ENCODE assay signal across 2 cellular contexts in the genomic region with DNA sequence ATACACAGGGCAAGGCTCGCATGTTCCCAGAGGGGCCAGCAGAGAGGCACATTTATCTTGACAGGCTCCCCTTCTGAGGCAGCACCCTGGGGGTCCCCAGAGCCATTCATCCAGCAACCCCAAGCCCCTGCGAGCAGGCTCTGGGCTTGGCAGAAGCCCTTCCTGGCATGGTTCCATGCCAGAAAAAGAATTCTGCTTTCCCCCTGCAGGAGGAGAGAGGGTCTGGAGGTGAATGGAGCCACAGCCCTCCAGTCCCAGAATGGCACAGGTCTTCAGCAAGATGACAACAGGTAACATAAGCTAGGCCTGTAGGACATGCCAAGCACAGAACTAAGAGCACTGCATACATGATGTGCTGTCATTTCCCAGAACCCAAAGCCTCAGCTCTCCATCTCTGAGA.
TF ChIP-seq lines count a peak whose summit lies in the region.

No MANE protein-coding gene starts in this region.

TF ChIP-seq in GM23338, 12 proteins besides CTCF, POLR2A, EP300 and RAD21 (continued from another document):
- no peak for TF ChIP-seq CREB1 (CRISPR knock-in tag; IDR thresholded peaks at IDR 0.05; ENCODE audit: low read depth)
- no peak for TF ChIP-seq EZH2 (IDR thresholded peaks at IDR 0.05; ENCODE audit: low read depth, unreplicated experiment)
- TF ChIP-seq, protein P1, sequence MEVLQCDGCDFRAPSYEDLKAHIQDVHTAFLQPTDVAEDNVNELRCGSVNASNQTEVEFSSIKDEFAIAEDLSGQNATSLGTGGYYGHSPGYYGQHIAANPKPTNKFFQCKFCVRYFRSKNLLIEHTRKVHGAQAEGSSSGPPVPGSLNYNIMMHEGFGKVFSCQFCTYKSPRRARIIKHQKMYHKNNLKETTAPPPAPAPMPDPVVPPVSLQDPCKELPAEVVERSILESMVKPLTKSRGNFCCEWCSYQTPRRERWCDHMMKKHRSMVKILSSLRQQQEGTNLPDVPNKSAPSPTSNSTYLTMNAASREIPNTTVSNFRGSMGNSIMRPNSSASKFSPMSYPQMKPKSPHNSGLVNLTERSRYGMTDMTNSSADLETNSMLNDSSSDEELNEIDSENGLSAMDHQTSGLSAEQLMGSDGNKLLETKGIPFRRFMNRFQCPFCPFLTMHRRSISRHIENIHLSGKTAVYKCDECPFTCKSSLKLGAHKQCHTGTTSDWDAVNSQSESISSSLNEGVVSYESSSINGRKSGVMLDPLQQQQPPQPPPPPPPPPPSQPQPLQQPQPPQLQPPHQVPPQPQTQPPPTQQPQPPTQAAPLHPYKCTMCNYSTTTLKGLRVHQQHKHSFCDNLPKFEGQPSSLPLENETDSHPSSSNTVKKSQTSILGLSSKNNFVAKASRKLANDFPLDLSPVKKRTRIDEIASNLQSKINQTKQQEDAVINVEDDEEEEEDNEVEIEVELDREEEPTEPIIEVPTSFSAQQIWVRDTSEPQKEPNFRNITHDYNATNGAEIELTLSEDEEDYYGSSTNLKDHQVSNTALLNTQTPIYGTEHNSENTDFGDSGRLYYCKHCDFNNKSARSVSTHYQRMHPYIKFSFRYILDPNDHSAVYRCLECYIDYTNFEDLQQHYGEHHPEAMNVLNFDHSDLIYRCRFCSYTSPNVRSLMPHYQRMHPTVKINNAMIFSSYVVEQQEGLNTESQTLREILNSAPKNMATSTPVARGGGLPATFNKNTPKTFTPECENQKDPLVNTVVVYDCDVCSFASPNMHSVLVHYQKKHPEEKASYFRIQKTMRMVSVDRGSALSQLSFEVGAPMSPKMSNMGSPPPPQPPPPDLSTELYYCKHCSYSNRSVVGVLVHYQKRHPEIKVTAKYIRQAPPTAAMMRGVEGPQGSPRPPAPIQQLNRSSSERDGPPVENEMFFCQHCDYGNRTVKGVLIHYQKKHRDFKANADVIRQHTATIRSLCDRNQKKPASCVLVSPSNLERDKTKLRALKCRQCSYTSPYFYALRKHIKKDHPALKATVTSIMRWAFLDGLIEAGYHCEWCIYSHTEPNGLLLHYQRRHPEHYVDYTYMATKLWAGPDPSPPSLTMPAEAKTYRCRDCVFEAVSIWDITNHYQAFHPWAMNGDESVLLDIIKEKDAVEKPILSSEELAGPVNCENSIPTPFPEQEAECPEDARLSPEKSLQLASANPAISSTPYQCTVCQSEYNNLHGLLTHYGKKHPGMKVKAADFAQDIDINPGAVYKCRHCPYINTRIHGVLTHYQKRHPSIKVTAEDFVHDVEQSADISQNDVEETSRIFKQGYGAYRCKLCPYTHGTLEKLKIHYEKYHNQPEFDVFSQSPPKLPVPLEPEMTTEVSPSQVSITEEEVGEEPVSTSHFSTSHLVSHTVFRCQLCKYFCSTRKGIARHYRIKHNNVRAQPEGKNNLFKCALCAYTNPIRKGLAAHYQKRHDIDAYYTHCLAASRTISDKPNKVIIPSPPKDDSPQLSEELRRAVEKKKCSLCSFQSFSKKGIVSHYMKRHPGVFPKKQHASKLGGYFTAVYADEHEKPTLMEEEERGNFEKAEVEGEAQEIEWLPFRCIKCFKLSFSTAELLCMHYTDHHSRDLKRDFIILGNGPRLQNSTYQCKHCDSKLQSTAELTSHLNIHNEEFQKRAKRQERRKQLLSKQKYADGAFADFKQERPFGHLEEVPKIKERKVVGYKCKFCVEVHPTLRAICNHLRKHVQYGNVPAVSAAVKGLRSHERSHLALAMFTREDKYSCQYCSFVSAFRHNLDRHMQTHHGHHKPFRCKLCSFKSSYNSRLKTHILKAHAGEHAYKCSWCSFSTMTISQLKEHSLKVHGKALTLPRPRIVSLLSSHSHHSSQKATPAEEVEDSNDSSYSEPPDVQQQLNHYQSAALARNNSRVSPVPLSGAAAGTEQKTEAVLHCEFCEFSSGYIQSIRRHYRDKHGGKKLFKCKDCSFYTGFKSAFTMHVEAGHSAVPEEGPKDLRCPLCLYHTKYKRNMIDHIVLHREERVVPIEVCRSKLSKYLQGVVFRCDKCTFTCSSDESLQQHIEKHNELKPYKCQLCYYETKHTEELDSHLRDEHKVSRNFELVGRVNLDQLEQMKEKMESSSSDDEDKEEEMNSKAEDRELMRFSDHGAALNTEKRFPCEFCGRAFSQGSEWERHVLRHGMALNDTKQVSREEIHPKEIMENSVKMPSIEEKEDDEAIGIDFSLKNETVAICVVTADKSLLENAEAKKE (CRISPR knock-in tag; IDR thresholded peaks at IDR 0.05), result no peak
- no peak for TF ChIP-seq ZNF331 (CRISPR knock-in tag; IDR thresholded peaks at IDR 0.05; ENCODE audit: low read depth)
- no peak for TF ChIP-seq ZNF114 (CRISPR knock-in tag; IDR thresholded peaks at IDR 0.05)
- no peak for TF ChIP-seq STAT1 (IDR thresholded peaks at IDR 0.05; ENCODE audit: unreplicated experiment)
- no peak for TF ChIP-seq JUNB (IDR thresholded peaks at IDR 0.05; ENCODE audit: unreplicated experiment)
- TF ChIP-seq, protein P2, sequence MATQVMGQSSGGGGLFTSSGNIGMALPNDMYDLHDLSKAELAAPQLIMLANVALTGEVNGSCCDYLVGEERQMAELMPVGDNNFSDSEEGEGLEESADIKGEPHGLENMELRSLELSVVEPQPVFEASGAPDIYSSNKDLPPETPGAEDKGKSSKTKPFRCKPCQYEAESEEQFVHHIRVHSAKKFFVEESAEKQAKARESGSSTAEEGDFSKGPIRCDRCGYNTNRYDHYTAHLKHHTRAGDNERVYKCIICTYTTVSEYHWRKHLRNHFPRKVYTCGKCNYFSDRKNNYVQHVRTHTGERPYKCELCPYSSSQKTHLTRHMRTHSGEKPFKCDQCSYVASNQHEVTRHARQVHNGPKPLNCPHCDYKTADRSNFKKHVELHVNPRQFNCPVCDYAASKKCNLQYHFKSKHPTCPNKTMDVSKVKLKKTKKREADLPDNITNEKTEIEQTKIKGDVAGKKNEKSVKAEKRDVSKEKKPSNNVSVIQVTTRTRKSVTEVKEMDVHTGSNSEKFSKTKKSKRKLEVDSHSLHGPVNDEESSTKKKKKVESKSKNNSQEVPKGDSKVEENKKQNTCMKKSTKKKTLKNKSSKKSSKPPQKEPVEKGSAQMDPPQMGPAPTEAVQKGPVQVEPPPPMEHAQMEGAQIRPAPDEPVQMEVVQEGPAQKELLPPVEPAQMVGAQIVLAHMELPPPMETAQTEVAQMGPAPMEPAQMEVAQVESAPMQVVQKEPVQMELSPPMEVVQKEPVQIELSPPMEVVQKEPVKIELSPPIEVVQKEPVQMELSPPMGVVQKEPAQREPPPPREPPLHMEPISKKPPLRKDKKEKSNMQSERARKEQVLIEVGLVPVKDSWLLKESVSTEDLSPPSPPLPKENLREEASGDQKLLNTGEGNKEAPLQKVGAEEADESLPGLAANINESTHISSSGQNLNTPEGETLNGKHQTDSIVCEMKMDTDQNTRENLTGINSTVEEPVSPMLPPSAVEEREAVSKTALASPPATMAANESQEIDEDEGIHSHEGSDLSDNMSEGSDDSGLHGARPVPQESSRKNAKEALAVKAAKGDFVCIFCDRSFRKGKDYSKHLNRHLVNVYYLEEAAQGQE (IDR thresholded peaks at IDR 0.05; ENCODE audit: unreplicated experiment), result no peak
- TF ChIP-seq, protein P3, sequence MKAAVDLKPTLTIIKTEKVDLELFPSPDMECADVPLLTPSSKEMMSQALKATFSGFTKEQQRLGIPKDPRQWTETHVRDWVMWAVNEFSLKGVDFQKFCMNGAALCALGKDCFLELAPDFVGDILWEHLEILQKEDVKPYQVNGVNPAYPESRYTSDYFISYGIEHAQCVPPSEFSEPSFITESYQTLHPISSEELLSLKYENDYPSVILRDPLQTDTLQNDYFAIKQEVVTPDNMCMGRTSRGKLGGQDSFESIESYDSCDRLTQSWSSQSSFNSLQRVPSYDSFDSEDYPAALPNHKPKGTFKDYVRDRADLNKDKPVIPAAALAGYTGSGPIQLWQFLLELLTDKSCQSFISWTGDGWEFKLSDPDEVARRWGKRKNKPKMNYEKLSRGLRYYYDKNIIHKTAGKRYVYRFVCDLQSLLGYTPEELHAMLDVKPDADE (IDR thresholded peaks at IDR 0.05), result no peak

TF ChIP-seq in HCT116, 20 proteins besides CTCF, POLR2A, EP300 and RAD21:
- TF ChIP-seq, protein P4, sequence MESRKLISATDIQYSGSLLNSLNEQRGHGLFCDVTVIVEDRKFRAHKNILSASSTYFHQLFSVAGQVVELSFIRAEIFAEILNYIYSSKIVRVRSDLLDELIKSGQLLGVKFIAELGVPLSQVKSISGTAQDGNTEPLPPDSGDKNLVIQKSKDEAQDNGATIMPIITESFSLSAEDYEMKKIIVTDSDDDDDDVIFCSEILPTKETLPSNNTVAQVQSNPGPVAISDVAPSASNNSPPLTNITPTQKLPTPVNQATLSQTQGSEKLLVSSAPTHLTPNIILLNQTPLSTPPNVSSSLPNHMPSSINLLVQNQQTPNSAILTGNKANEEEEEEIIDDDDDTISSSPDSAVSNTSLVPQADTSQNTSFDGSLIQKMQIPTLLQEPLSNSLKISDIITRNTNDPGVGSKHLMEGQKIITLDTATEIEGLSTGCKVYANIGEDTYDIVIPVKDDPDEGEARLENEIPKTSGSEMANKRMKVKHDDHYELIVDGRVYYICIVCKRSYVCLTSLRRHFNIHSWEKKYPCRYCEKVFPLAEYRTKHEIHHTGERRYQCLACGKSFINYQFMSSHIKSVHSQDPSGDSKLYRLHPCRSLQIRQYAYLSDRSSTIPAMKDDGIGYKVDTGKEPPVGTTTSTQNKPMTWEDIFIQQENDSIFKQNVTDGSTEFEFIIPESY (IDR thresholded peaks at IDR 0.05; ENCODE audit: extremely low read depth, insufficient replicate concordance, low read length), result no peak
- no peak for TF ChIP-seq CBX3 (IDR thresholded peaks at IDR 0.05; ENCODE audit: low read depth)
- no peak for TF ChIP-seq EZH2 (IDR thresholded peaks at IDR 0.05)
- TF ChIP-seq EGR1 (IDR thresholded peaks at IDR 0.05; ENCODE audit: low read depth), result no peak
- TF ChIP-seq ZFX (IDR thresholded peaks at IDR 0.05), result no peak
- TF ChIP-seq, protein P5, sequence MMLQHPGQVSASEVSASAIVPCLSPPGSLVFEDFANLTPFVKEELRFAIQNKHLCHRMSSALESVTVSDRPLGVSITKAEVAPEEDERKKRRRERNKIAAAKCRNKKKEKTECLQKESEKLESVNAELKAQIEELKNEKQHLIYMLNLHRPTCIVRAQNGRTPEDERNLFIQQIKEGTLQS (IDR thresholded peaks at IDR 0.05), result no peak
- no peak for TF ChIP-seq FOSL1 (IDR thresholded peaks at IDR 0.05; ENCODE audit: low read depth)
- no peak for TF ChIP-seq POLR2AphosphoS5 (IDR thresholded peaks at IDR 0.05; ENCODE audit: low read depth, low read length)
